Comparison of ENCODE assay signal across 27 cellular contexts in genomic region chr6:72422126-72422680, GRCh38.
A peak's percentile ranks its signal among the peaks of the same experiment; 100 is the strongest.
DNase-seq lines count a peak whose midpoint lies in the region; TF ChIP-seq lines count a peak whose summit lies in the region.
"Had no signal": no experiment of that assay in that cellular context is flagged by ENCODE, and none has a peak within 500 bp of the region (broad histone marks: within the 10 kb centered on the region; RNA-seq: fewer than 3 reads in every experiment).

No MANE protein-coding gene starts in this region.

- DNase-seq in AG08395 (ENCODE audit: low spot score) (peak; percentile 31), HFFc6 (peak; percentile 89), WERI-Rb-1 (no peak), fibroblast of the aortic adventitia (ENCODE audit: low read depth) (peak; percentile 17), BE2C (no peak), COLO829 (ENCODE audit: low spot score) (no peak), SIG-M5 treated with dmso at 0.1 percent for 504 hours (lab: John Stamatoyannopoulos, UW; ENCODE audit: unreplicated experiment) (no peak), testis (no peak)
- DNase-seq: activated CD4-positive, alpha-beta memory T cell treated with anti-CD3 and anti-CD28 coated beads, Interleukin-2, amount 10 ng/mL, durations not matched to agents 7 days and 5 days; activated CD4-positive, CD25-positive, alpha-beta regulatory T cell treated with anti-CD3 and anti-CD28 coated beads, Interleukin-2, amount 50 U/mL, for 72 hours; aorta; dermis blood vessel endothelial cell; DMS79 treated with DMSO at 0.1 percent for 48 hours; islet precursor cell; KG1; mucosa of descending colon; NCI-H1436 treated with DMSO at 0.1 percent for 48 hours; NCI-H748 treated with DMSO at 0.1 percent for 48 hours; small intestine; stimulated activated CD4-positive, alpha-beta T cell treated with anti-CD3 and anti-CD28 coated beads, Interleukin-1b, Interleukin-23, amount 100 ng/mL, for 48 hours had no signal

- peaks cover 5% of the 10 kb centered on the region for H3K9me3 ChIP-seq in WERI-Rb-1 (ENCODE audit: severe bottlenecking)
- no peaks in the 10 kb centered on the region for H3K9me3 ChIP-seq in BE2C
- no peaks in the 10 kb centered on the region for H3K9me3 ChIP-seq in testis
- H3K9me3 ChIP-seq: BLaER1 treated with 17β-estradiol and CSF1 and Interleukin-3, amounts not matched to agents 10 nM and 100 nM; mucosa of descending colon; SJCRH30; tibial nerve had no signal

- TF ChIP-seq CTCF in HFFc6 (IDR thresholded peaks at IDR 0.05), result no peak
- TF ChIP-seq CTCF in WERI-Rb-1 (IDR thresholded peaks at IDR 0.05; ENCODE audit: low read depth, low read length), result no peak
- TF ChIP-seq CTCF in fibroblast of the aortic adventitia (IDR thresholded peaks at IDR 0.05; ENCODE audit: insufficient read depth, low read length), result no peak
- no peak for TF ChIP-seq CTCF in BE2C (IDR thresholded peaks at IDR 0.05; ENCODE audit: low read depth, low read length)
- no peak for TF ChIP-seq CTCF in testis (IDR thresholded peaks at IDR 0.05)

- H3K27me3 ChIP-seq in WERI-Rb-1 (ENCODE audit: insufficient read depth, low read depth, severe bottlenecking) (no peaks in the 10 kb centered on the region), BE2C (no peaks in the 10 kb centered on the region; the same call in 1 of the 2 replicates), testis (no peaks in the 10 kb centered on the region)
- H3K27me3 ChIP-seq: BLaER1 treated with 17β-estradiol and CSF1 and Interleukin-3, amounts not matched to agents 10 nM and 100 nM; SJCRH30; tibial nerve had no signal

- no peaks in the 10 kb centered on the region for H3K36me3 ChIP-seq in WERI-Rb-1
- no peaks in the 10 kb centered on the region for H3K36me3 ChIP-seq in BE2C
- H3K36me3 ChIP-seq in testis (ENCODE audit: low read depth, missing control alignments), result no peaks in the 10 kb centered on the region
- H3K36me3 ChIP-seq: BLaER1 treated with 17β-estradiol and CSF1 and Interleukin-3, amounts not matched to agents 10 nM and 100 nM; SJCRH30; tibial nerve had no signal

- H3K27me3 Mint-ChIP-seq in HFFc6 (ENCODE audit: insufficient read depth), result no peaks in the 10 kb centered on the region
- H3K27me3 Mint-ChIP-seq: activated naive CD4-positive, alpha-beta T cell treated with anti-CD3 and anti-CD28 coated beads, Interleukin-2, amount 50 U/mL, for 24 hours had no signal

- H3K27ac Mint-ChIP-seq in HFFc6, result peak overlapping the region; percentile 93
- H3K27ac Mint-ChIP-seq: activated CD4-positive, alpha-beta memory T cell treated with anti-CD3 and anti-CD28 coated beads, Interleukin-2, amount 10 ng/mL, durations not matched to agents 7 days and 5 days; activated naive CD4-positive, alpha-beta T cell treated with anti-CD3 and anti-CD28 coated beads, Interleukin-2, amount 50 U/mL, for 24 hours; activated T-helper 17 cell treated with anti-CD3 and anti-CD28 coated beads, Interleukin-2, amount 50 U/mL, for 72 hours; natural killer cell treated with Interleukin-12 subunit alpha and Interleukin-12 subunit beta and Interleukin-15 and Interleukin-18, amount 100 ng/mL, for 72 hours had no signal

- intact Hi-C loops in testis (cut with DNase I; ENCODE audit: low total_unique reads), result no loop called here

- peaks cover 91% of the 10 kb centered on the region for H3K4me1 Mint-ChIP-seq in HFFc6 (ENCODE audit: low read depth)
- H3K4me1 Mint-ChIP-seq: activated CD4-positive, alpha-beta memory T cell treated with anti-CD3 and anti-CD28 coated beads, Interleukin-2, amount 10 ng/mL, durations not matched to agents 7 days and 5 days; activated naive CD4-positive, alpha-beta T cell treated with anti-CD3 and anti-CD28 coated beads, Interleukin-2, amount 50 U/mL, for 24 hours; activated T-helper 17 cell treated with anti-CD3 and anti-CD28 coated beads, Interleukin-2, amount 50 U/mL, for 72 hours had no signal

- H3K4me1 ChIP-seq in BE2C, result no peaks in the 10 kb centered on the region
- no peaks in the 10 kb centered on the region for H3K4me1 ChIP-seq in testis
- H3K4me1 ChIP-seq: BLaER1 treated with 17β-estradiol and CSF1 and Interleukin-3, amounts not matched to agents 10 nM and 100 nM; tibial nerve had no signal

- H3K27ac ChIP-seq in WERI-Rb-1 (peak overlapping the region; percentile 95), testis (no peak overlapping the region)
- H3K27ac ChIP-seq: BLaER1 treated with 17β-estradiol and CSF1 and Interleukin-3, amounts not matched to agents 10 nM and 100 nM; SJCRH30; tibial nerve had no signal

- H3K4me3 ChIP-seq in WERI-Rb-1 (ENCODE audit: low read depth, low read length) (no peak overlapping the region), fibroblast of the aortic adventitia (ENCODE audit: low read depth, low read length) (no peak overlapping the region), BE2C (ENCODE audit: low read depth, low read length) (no peak overlapping the region), testis (no peak overlapping the region)
- H3K4me3 ChIP-seq: BLaER1 treated with 17β-estradiol and CSF1 and Interleukin-3, amounts not matched to agents 10 nM and 100 nM; GM12878; mucosa of descending colon; SJCRH30; tibial nerve had no signal

- H3K9me3 Mint-ChIP-seq in HFFc6, result peaks cover 6% of the 10 kb centered on the region
- H3K9me3 Mint-ChIP-seq: activated CD4-positive, alpha-beta memory T cell treated with anti-CD3 and anti-CD28 coated beads, Interleukin-2, amount 10 ng/mL, durations not matched to agents 7 days and 5 days; activated naive CD4-positive, alpha-beta T cell treated with anti-CD3 and anti-CD28 coated beads, Interleukin-2, amount 50 U/mL, for 24 hours; activated T-helper 17 cell treated with anti-CD3 and anti-CD28 coated beads, Interleukin-2, amount 50 U/mL, for 72 hours; natural killer cell treated with Interleukin-12 subunit alpha and Interleukin-12 subunit beta and Interleukin-15 and Interleukin-18, amount 100 ng/mL, for 72 hours had no signal

- peaks cover 8% of the 10 kb centered on the region for H3K36me3 Mint-ChIP-seq in HFFc6 (ENCODE audit: low read depth)
- H3K36me3 Mint-ChIP-seq: activated naive CD4-positive, alpha-beta T cell treated with anti-CD3 and anti-CD28 coated beads, Interleukin-2, amount 50 U/mL, for 24 hours; natural killer cell treated with Interleukin-12 subunit alpha and Interleukin-12 subunit beta and Interleukin-15 and Interleukin-18, amount 100 ng/mL, for 72 hours had no signal

- WGBS in testis, 2 donors, result 73 to 77% methylated on average over 2 of the region's 2 CpGs

- H3K4me3 Mint-ChIP-seq in HFFc6, result peak overlapping the region; percentile 26
- H3K4me3 Mint-ChIP-seq: activated CD4-positive, alpha-beta memory T cell treated with anti-CD3 and anti-CD28 coated beads, Interleukin-2, amount 10 ng/mL, durations not matched to agents 7 days and 5 days; activated naive CD4-positive, alpha-beta T cell treated with anti-CD3 and anti-CD28 coated beads, Interleukin-2, amount 50 U/mL, for 24 hours; activated T-helper 17 cell treated with anti-CD3 and anti-CD28 coated beads, Interleukin-2, amount 50 U/mL, for 72 hours; natural killer cell treated with Interleukin-12 subunit alpha and Interleukin-12 subunit beta and Interleukin-15 and Interleukin-18, amount 100 ng/mL, for 72 hours had no signal

- no peak for TF ChIP-seq POLR2A in testis (IDR thresholded peaks at IDR 0.05)

Comparison
In these comparisons a context has a peak if more than half of its experiments do, and no peak if none do; other contexts are left out.
1. DNase-seq: peak in AG08395 (single experiment), HFFc6 (single experiment) and fibroblast of the aortic adventitia (single experiment); none in WERI-Rb-1 (single experiment), BE2C (single experiment), COLO829 (single experiment), SIG-M5 treated with dmso at 0.1 percent for 504 hours (single experiment) and testis (single experiment).